ENCODE assay signal across 1 cellular context in genomic region chr5:157518963-157519362, GRCh38.
TF ChIP-seq lines count a peak whose summit lies in the region.

No MANE protein-coding gene starts in this region.

TF ChIP-seq in GM23338, 12 proteins besides CTCF, POLR2A, EP300 and RAD21 (continued from another document):
- no peak for TF ChIP-seq ZNF462 (CRISPR knock-in tag; IDR thresholded peaks at IDR 0.05)
- no peak for TF ChIP-seq NANOG (IDR thresholded peaks at IDR 0.05; ENCODE audit: borderline replicate concordance)
- no peak for TF ChIP-seq ETS1 (IDR thresholded peaks at IDR 0.05)
- TF ChIP-seq STAT1 (IDR thresholded peaks at IDR 0.05; ENCODE audit: unreplicated experiment): no peak
- TF ChIP-seq EZH2phosphoT487 (IDR thresholded peaks at IDR 0.05; ENCODE audit: unreplicated experiment): no peak
- no peak for TF ChIP-seq ZNF331 (CRISPR knock-in tag; IDR thresholded peaks at IDR 0.05; ENCODE audit: low read depth)
- no peak for TF ChIP-seq ZNF114 (CRISPR knock-in tag; IDR thresholded peaks at IDR 0.05)
- TF ChIP-seq REST (IDR thresholded peaks at IDR 0.05; ENCODE audit: unreplicated experiment): no peak
- no peak for TF ChIP-seq EZH2 (IDR thresholded peaks at IDR 0.05; ENCODE audit: low read depth, unreplicated experiment)
